In the genomic region with DNA sequence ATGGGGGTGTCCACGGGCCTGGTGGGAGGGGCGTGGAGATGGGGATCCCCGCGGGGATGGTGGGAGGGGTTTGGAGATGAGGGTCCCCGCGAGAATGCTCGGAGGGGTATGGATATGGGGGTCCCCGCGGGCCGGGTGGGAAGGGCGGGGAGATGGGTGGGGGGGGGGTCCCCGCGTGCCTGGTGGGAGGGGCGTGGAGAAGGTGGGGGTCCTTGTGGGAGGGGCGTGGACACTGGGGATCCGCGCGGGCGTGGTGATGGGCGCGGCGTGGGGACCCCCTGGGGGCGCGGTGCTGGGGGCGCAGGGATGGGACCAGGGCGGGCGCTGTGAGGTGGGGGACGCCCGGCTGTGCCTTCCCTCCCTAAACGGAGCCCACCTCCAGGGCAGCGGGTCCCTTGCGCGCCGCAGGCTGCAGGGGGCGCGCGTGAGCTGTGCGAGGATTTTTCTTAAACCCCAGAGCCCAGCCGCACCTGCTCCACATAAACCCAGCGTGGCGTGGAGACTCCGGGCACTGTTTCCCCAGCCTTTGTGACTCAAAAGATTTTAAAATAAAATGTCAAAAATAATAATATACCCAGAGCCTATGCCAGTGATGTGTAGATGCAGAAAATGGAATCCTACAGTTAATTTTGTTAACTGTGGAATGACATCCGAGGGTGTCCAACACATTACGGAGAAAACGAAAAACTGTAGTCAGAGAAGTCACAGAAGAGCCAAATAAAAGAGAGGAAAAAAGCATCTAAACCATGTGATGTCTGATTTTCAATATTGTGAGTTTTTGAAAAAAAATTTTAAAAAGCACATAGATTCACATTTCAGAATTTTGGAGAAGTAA, we compare ENCODE assay signal across 8 cellular contexts. TPM values are rescaled to one million over a fixed set of nuclear protein-coding genes. Genes with fewer than 3 reads are reported as not detected.
DNase-seq lines count a peak whose midpoint lies in the region; ATAC-seq and TF ChIP-seq lines count a peak whose summit lies in the region.

No MANE protein-coding gene starts in this region.

- peaks cover 29% of the 10 kb centered on the region for H3K4me1 Mint-ChIP-seq in central memory CD8-positive, alpha-beta T cell

- H3K4me3 ChIP-seq in liver (ENCODE audit: low read depth in 1 of 3, low read length in 3 of 3): peak overlapping the region in 2 of 3 donors; percentile 48 to 75

- peak overlapping the region; percentile 94 for H3K27ac ChIP-seq in liver (ENCODE audit: low read depth in 1 of 2, low read length in 2 of 2)

- peaks cover 19% of the 10 kb centered on the region for H3K36me3 Mint-ChIP-seq in central memory CD8-positive, alpha-beta T cell (ENCODE audit: insufficient read depth)

- TF ChIP-seq CTCF in liver (IDR thresholded peaks at IDR 0.05; ENCODE audit: low read depth, low read length, missing input control): peak; percentile 96

- H3K9me3 Mint-ChIP-seq in central memory CD8-positive, alpha-beta T cell: peaks cover 2% of the 10 kb centered on the region

- peak; percentile 43 for ATAC-seq in GM18867 (IDR thresholded peaks at IDR 0.05; ENCODE audit: unreplicated experiment)
- ATAC-seq in HG03097 (IDR thresholded peaks at IDR 0.05; ENCODE audit: low FRiP score, unreplicated experiment): peak; percentile 49
- ATAC-seq in central memory CD8-positive, alpha-beta T cell (replicated peaks; ENCODE audit: extremely low read depth, poor library complexity, severe bottlenecking): peak; percentile 53

- peaks cover 0 to 17% (median 8%) of the 10 kb centered on the region in 4 donors for H3K4me1 ChIP-seq in liver (ENCODE audit: control insufficient read depth in 4 of 4, insufficient read depth in 4 of 4, low read length in 3 of 4)

- no peaks in the 10 kb centered on the region for H3K36me3 ChIP-seq in liver (ENCODE audit: control insufficient read depth in 4 of 4, insufficient read depth in 3 of 4, low read depth in 1 of 4, low read length in 3 of 4)

- DNase-seq in T-helper 22 cell (ENCODE audit: low read depth) (peak; percentile 70), NCI-H1105 treated with DMSO at 0.1 percent for 48 hours (lab: John Stamatoyannopoulos, UW) (no peak), DMS53 (lab: John Stamatoyannopoulos, UW) (no peak)
- peak; percentile 93 to 95 for DNase-seq in central memory CD8-positive, alpha-beta T cell (ENCODE audit: low spot score in 2 of 2)
- DNase-seq in stimulated activated CD4-positive, alpha-beta T cell treated with anti-CD3 and anti-CD28 coated beads, TNF-alpha, amount 100 ng/mL, for 24 hours (ENCODE audit: low read depth in 3 of 3): peak; percentile 84 to 91 (median 84)

- no peaks in the 10 kb centered on the region for H3K27me3 ChIP-seq in liver (ENCODE audit: control insufficient read depth in 4 of 4, insufficient read depth in 4 of 4, low read length in 3 of 4)

- peak overlapping the region; percentile 85 for H3K27ac Mint-ChIP-seq in central memory CD8-positive, alpha-beta T cell (ENCODE audit: low read depth)

- H3K27me3 Mint-ChIP-seq in central memory CD8-positive, alpha-beta T cell: no peaks in the 10 kb centered on the region

- no peaks in the 10 kb centered on the region for H3K9me3 ChIP-seq in liver (ENCODE audit: control insufficient read depth in 4 of 4, low read length in 3 of 4)

- H3K9ac ChIP-seq in liver (ENCODE audit: low read depth in 1 of 2, low read length in 2 of 2): no peak overlapping the region

- WGBS in liver: 4% methylated on average over 45 of the region's 45 CpGs

- H3K4me3 Mint-ChIP-seq in central memory CD8-positive, alpha-beta T cell: peak overlapping the region; percentile 29

- peak in 1 of 2 donors; percentile 91 for TF ChIP-seq RAD21 in liver (IDR thresholded peaks at IDR 0.05)

TF ChIP-seq in liver, 16 proteins besides CTCF, POLR2A, EP300 and RAD21:
- TF ChIP-seq, protein P1, sequence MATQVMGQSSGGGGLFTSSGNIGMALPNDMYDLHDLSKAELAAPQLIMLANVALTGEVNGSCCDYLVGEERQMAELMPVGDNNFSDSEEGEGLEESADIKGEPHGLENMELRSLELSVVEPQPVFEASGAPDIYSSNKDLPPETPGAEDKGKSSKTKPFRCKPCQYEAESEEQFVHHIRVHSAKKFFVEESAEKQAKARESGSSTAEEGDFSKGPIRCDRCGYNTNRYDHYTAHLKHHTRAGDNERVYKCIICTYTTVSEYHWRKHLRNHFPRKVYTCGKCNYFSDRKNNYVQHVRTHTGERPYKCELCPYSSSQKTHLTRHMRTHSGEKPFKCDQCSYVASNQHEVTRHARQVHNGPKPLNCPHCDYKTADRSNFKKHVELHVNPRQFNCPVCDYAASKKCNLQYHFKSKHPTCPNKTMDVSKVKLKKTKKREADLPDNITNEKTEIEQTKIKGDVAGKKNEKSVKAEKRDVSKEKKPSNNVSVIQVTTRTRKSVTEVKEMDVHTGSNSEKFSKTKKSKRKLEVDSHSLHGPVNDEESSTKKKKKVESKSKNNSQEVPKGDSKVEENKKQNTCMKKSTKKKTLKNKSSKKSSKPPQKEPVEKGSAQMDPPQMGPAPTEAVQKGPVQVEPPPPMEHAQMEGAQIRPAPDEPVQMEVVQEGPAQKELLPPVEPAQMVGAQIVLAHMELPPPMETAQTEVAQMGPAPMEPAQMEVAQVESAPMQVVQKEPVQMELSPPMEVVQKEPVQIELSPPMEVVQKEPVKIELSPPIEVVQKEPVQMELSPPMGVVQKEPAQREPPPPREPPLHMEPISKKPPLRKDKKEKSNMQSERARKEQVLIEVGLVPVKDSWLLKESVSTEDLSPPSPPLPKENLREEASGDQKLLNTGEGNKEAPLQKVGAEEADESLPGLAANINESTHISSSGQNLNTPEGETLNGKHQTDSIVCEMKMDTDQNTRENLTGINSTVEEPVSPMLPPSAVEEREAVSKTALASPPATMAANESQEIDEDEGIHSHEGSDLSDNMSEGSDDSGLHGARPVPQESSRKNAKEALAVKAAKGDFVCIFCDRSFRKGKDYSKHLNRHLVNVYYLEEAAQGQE (IDR thresholded peaks at IDR 0.05): peak; percentile 5
- TF ChIP-seq RXRA (IDR thresholded peaks at IDR 0.05): no peak

RNA-seq across cellular contexts. Expression of a gene that starts 1.5 kb away (rescaled TPM):
- 10 to 100 TPM; 10.3 to 11.7 TPM for total RNA-seq in liver
- polyA plus RNA-seq in liver: 10 to 100 TPM; 11.5 to 18.9 TPM

Comparison
In these comparisons a context has a peak if more than half of its experiments do, and no peak if none do; other contexts are left out.
1. DNase-seq: peak in T-helper 22 cell (single experiment), central memory CD8-positive, alpha-beta T cell (2 of 2) and stimulated activated CD4-positive, alpha-beta T cell treated with anti-CD3 and anti-CD28 coated beads, TNF-alpha, amount 100 ng/mL, for 24 hours (3 of 3); none in NCI-H1105 treated with DMSO at 0.1 percent for 48 hours (single experiment) and DMS53 (single experiment).
2. Peak in every context shown above with its lines, with median percentiles within 50 percentile points of each other: ATAC-seq.